ENCODE assay signal across 8 cellular contexts in the genomic region with DNA sequence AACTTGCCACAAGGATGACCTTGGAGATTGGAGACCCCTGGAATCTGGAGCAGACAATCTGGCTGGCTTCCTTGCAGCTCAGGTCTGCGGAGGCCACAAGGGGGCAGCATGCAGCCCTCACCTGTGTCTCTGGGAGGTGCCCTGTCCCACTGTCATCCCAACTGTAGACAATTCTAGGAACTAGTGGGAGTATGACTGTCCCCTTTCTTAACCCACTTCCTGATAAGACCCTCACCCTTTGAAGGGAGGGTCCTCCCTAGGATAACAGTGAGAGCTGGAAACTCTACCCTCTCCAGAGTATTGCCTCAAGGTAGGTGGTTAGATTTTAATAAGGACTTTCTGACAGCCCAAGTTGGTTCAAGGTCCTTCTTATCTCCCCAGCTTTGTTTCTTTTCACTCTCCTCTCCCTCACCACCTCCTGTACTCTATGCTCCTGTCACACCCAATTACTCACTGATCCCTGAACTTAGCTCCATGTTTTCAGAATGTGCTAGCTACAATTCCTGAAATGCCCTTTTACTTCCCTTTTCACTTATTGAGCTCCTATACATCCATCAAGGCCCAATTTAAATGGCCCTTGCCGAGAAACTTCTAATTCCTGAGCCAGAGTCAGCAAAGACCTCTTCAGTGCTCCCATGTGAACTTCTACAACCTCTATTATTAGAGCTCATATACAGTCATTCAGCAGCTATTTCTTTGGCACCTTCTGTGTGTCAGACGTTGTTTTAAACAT. TPM values are rescaled to one million over a fixed set of nuclear protein-coding genes. Genes with fewer than 3 reads are reported as not detected.
A peak's percentile ranks its signal among the peaks of the same experiment; 100 is the strongest.
DNase-seq lines count a peak whose midpoint lies in the region; ATAC-seq and TF ChIP-seq lines count a peak whose summit lies in the region.

No MANE protein-coding gene starts in this region.

- H3K9me3 ChIP-seq in esophagus muscularis mucosa (no peaks in the 10 kb centered on the region), ovary (no peaks in the 10 kb centered on the region), upper lobe of right lung (no peaks in the 10 kb centered on the region)

- TF ChIP-seq CTCF in GM12864 (IDR thresholded peaks at IDR 0.05; ENCODE audit: low read depth, low read length, missing control alignments) = peak; percentile 94
- TF ChIP-seq CTCF in esophagus muscularis mucosa (IDR thresholded peaks at IDR 0.05) = peak; percentile 78 to 87 (median 82)
- TF ChIP-seq CTCF in ovary (IDR thresholded peaks at IDR 0.05) = peak in 2 of 3 donors; percentile 33 to 41
- TF ChIP-seq CTCF in upper lobe of right lung (IDR thresholded peaks at IDR 0.05) = peak; percentile 78

- 32% methylated on average over 3 of the region's 3 CpGs for WGBS in esophagus muscularis mucosa
- 20 to 34% (median 20%) methylated on average over 3 of the region's 3 CpGs for WGBS in ovary, 3 donors

- H3K4me3 ChIP-seq in GM12864 (ENCODE audit: low read depth, low read length) = no peak overlapping the region
- no peak overlapping the region for H3K4me3 ChIP-seq in esophagus muscularis mucosa
- H3K4me3 ChIP-seq in ovary = no peak overlapping the region
- no peak overlapping the region for H3K4me3 ChIP-seq in upper lobe of right lung

- peaks cover 18 to 47% (median 42%) of the 10 kb centered on the region in 4 donors for H3K36me3 ChIP-seq in esophagus muscularis mucosa
- H3K36me3 ChIP-seq in ovary = no peaks in the 10 kb centered on the region
- peaks cover 34% of the 10 kb centered on the region for H3K36me3 ChIP-seq in upper lobe of right lung

- TF ChIP-seq POLR2A in esophagus muscularis mucosa (IDR thresholded peaks at IDR 0.05; ENCODE audit: low read depth) (no peak), ovary (IDR thresholded peaks at IDR 0.05) (no peak)

- TF ChIP-seq EP300 in esophagus muscularis mucosa (IDR thresholded peaks at IDR 0.05) = no peak
- no peak for TF ChIP-seq EP300 in ovary (IDR thresholded peaks at IDR 0.05)

- ATAC-seq in upper lobe of right lung (peak; percentile 80), GM18909 (IDR thresholded peaks at IDR 0.05; ENCODE audit: poor library complexity, unreplicated experiment) (no peak)

- H3K27ac ChIP-seq in esophagus muscularis mucosa (replicated peaks in 1 of 4) = peak overlapping the region in 2 of 4 donors; percentile 10 to 46
- H3K27ac ChIP-seq in ovary = no peak overlapping the region
- no peak overlapping the region for H3K27ac ChIP-seq in upper lobe of right lung

- H3K4me1 ChIP-seq in esophagus muscularis mucosa (peaks cover under 1 to 26% (median 24%) of the 10 kb centered on the region in 4 donors), ovary (ENCODE audit: insufficient read depth) (no peaks in the 10 kb centered on the region), upper lobe of right lung (no peaks in the 10 kb centered on the region)

- no peak for DNase-seq in GM12864 (ENCODE audit: low read depth)
- DNase-seq in NCI-H69 (lab: John Stamatoyannopoulos, UW) = peak; percentile 57
- DNase-seq in activated CD8-positive, alpha-beta memory T cell treated with anti-CD3 and anti-CD28 coated beads, Interleukin-2, amount 50 U/mL, for 1 hour (ENCODE audit: extremely low read depth) = peak; percentile 28
- DNase-seq in esophagus muscularis mucosa (ENCODE audit: extremely low spot score) = no peak
- DNase-seq in ovary = peak; percentile 30 to 64 (median 55)
- no peak for DNase-seq in upper lobe of right lung
- no peak for DNase-seq in NCI-H187 (lab: John Stamatoyannopoulos, UW)

- intact Hi-C loops in esophagus muscularis mucosa (cut with DNase I) = loop anchor here (2.0 to 10.0 kb wide), 2 partner anchors 76 to 160 kb away; no protein-coding TSS in a partner anchor
- intact Hi-C loops in ovary (cut with DNase I) = loop anchor here in 2 of 4 donors (5.0 to 10.0 kb wide), 2 partner anchors 70 to 78 kb away; no protein-coding TSS in a partner anchor
- intact Hi-C loops in upper lobe of right lung (cut with DNase I) = no loop called here

- H3K27me3 ChIP-seq in esophagus muscularis mucosa = no peaks in the 10 kb centered on the region
- H3K27me3 ChIP-seq in ovary = no peaks in the 10 kb centered on the region
- H3K27me3 ChIP-seq in upper lobe of right lung = no peaks in the 10 kb centered on the region

RNA-seq across cellular contexts. Expression of gene KCNQ4, which starts 9.2 kb away (rescaled TPM):
- total RNA-seq in esophagus muscularis mucosa (10 to 100 TPM in 3 of 4 donors, 1 to 10 TPM in 1; 9.3 to 22.0 (median 17.1) TPM), ovary (1 to 10 TPM in 2 of 7 donors, under 1 TPM in 5; 0.36 to 3.1 (median 0.84) TPM), upper lobe of right lung (0.96 TPM)
- 1 to 10 TPM in 1 of 2 donors, under 1 TPM in 1; 0.73 to 1.1 TPM for polyA plus RNA-seq in ovary

Comparison
In these comparisons a context has a peak if more than half of its experiments do, and no peak if none do; other contexts are left out.
1. DNase-seq: peak in NCI-H69 (single experiment), activated CD8-positive, alpha-beta memory T cell treated with anti-CD3 and anti-CD28 coated beads, Interleukin-2, amount 50 U/mL, for 1 hour (single experiment) and ovary (5 of 5); none in GM12864 (single experiment), esophagus muscularis mucosa (single experiment), upper lobe of right lung (single experiment) and NCI-H187 (0 of 2).
2. CTCF ChIP-seq: peak in every context shown above with its lines; median percentile 94 in GM12864; 82 in esophagus muscularis mucosa; 78 in upper lobe of right lung; 37 in ovary.